In genomic region chrX:124764354-124764753, GRCh38 we compare ENCODE assay signal across 1 cellular context.
TF ChIP-seq lines count a peak whose summit lies in the region.

No MANE protein-coding gene starts in this region.

TF ChIP-seq in K562, 482 proteins besides CTCF, POLR2A, EP300 and RAD21 (continued from another document and continues in another):
- TF ChIP-seq CGGBP1 (CRISPR knock-in tag; IDR thresholded peaks at IDR 0.05): no peak
- no peak for TF ChIP-seq BRF2 (IDR thresholded peaks at IDR 0.05; ENCODE audit: borderline replicate concordance, insufficient read depth, insufficient read length)
- TF ChIP-seq HMGN3 (IDR thresholded peaks at IDR 0.05; ENCODE audit: borderline replicate concordance, extremely low read depth, insufficient read length, low read depth, low read length): no peak
- TF ChIP-seq CBX8 (IDR thresholded peaks at IDR 0.05; ENCODE audit: borderline replicate concordance, extremely low read depth, low read depth, low read length, poor library complexity, severe bottlenecking): no peak
- no peak for TF ChIP-seq ZEB2 (IDR thresholded peaks at IDR 0.05)
- TF ChIP-seq ZNF143 (CRISPR knock-in tag; IDR thresholded peaks at IDR 0.05): no peak
- TF ChIP-seq ZNF449 (CRISPR knock-in tag; IDR thresholded peaks at IDR 0.05): no peak
- no peak for TF ChIP-seq CREM (IDR thresholded peaks at IDR 0.05; ENCODE audit: low read depth)
- no peak for TF ChIP-seq HBP1 (CRISPR knock-in tag; IDR thresholded peaks at IDR 0.05)
- TF ChIP-seq HMG20B (CRISPR knock-in tag; IDR thresholded peaks at IDR 0.05): no peak
- peak in 1 of 2 experiments; percentile 72; a peak in 2 of 4 replicates for TF ChIP-seq HDAC1 (IDR thresholded peaks at IDR 0.05)
- no peak for TF ChIP-seq CAMTA2 (CRISPR knock-in tag; conservative IDR thresholded peaks at IDR 0.05)
- no peak for TF ChIP-seq ATF6 (CRISPR knock-in tag; IDR thresholded peaks at IDR 0.05)
- no peak for TF ChIP-seq MEF2A (IDR thresholded peaks at IDR 0.05; ENCODE audit: control insufficient read depth, low read depth, low read length)
- TF ChIP-seq KLF16 (IDR thresholded peaks at IDR 0.05): 0 out of 2 replicates have a peak, but pooled peaks have one; percentile 39
- TF ChIP-seq ZBTB11 (CRISPR knock-in tag; IDR thresholded peaks at IDR 0.05): no peak
- no peak for TF ChIP-seq MCM2 (IDR thresholded peaks at IDR 0.05; ENCODE audit: low read depth)
- no peak for TF ChIP-seq CEBPG (CRISPR knock-in tag; IDR thresholded peaks at IDR 0.05)
- no peak for TF ChIP-seq CEBPG (tag; conservative IDR thresholded peaks at IDR 0.05 in 1 of 2, IDR thresholded peaks at IDR 0.05 in 1 of 2)
- no peak for TF ChIP-seq ZNF740 (CRISPR knock-in tag; IDR thresholded peaks at IDR 0.05)
- no peak for TF ChIP-seq ZNF740 (tag; IDR thresholded peaks at IDR 0.05)
- TF ChIP-seq CBX2 (IDR thresholded peaks at IDR 0.05; ENCODE audit: insufficient read depth, low read length, poor library complexity, severe bottlenecking): no peak
- TF ChIP-seq CHD2 (IDR thresholded peaks at IDR 0.05; ENCODE audit: low read depth, low read length): no peak
- no peak for TF ChIP-seq USF1 (CRISPR knock-in tag; IDR thresholded peaks at IDR 0.05)
- TF ChIP-seq HDAC6 (IDR thresholded peaks at IDR 0.05; ENCODE audit: low read depth, low read length): no peak
- peak; percentile 39 for TF ChIP-seq RBBP5 (IDR thresholded peaks at IDR 0.05; ENCODE audit: borderline replicate concordance, insufficient read depth, low read length, poor library complexity, severe bottlenecking)
- no peak for TF ChIP-seq RREB1 (CRISPR knock-in tag; IDR thresholded peaks at IDR 0.05)
- TF ChIP-seq MLX (CRISPR knock-in tag; conservative IDR thresholded peaks at IDR 0.05): no peak
- TF ChIP-seq BCL6 (CRISPR knock-in tag; IDR thresholded peaks at IDR 0.05): no peak
- TF ChIP-seq IFI16 (CRISPR knock-in tag; IDR thresholded peaks at IDR 0.05): no peak
- no peak for TF ChIP-seq CUX1 (CRISPR knock-in tag; IDR thresholded peaks at IDR 0.05)
- TF ChIP-seq POLR2AphosphoS5 (IDR thresholded peaks at IDR 0.05; ENCODE audit: control insufficient read depth, insufficient read depth, low read depth, low read length): peak; percentile 49; the same call in 1 of the 2 replicates
- no peak for TF ChIP-seq ZNF444 (CRISPR knock-in tag; IDR thresholded peaks at IDR 0.05)
